Comparison of ENCODE assay signal across 27 cellular contexts in genomic region chr9:109729513-109729912, GRCh38. TPM values are rescaled to one million over a fixed set of nuclear protein-coding genes. Genes with fewer than 3 reads are reported as not detected.
"Had no signal": no experiment of that assay in that cellular context is flagged by ENCODE, and none has a peak within 500 bp of the region (broad histone marks: within the 10 kb centered on the region; RNA-seq: fewer than 3 reads in every experiment).

No MANE protein-coding gene starts in this region.

- H3K4me1 ChIP-seq: neural progenitor cell, parathyroid adenoma, psoas muscle, sigmoid colon, stomach, testis, uterus had no signal

- H3K4me1 Mint-ChIP-seq: natural killer cell; neural progenitor cell; stimulated activated effector memory CD8-positive, alpha-beta T cell treated with anti-CD3 and anti-CD28 coated beads, Interleukin-12 subunit alpha, Interleukin-12 subunit beta, amount 100 ng/mL, for 72 hours; stimulated activated naive B cell treated with anti-CD40 and anti-IgM and Interleukin-4, amounts not matched to agents 10 μg/mL and 1 μg/mL and 100 μg/mL, for 72 hours had no signal

- H3K4me3 ChIP-seq: neural progenitor cell, ovary, psoas muscle, right lobe of liver, sigmoid colon, stomach, testis, tibial artery, transverse colon, upper lobe of right lung, uterus had no signal

- H3K36me3 ChIP-seq: neural progenitor cell, ovary, right lobe of liver, sigmoid colon, stomach, tibial artery, transverse colon, upper lobe of right lung, uterus had no signal

- H3K4me3 Mint-ChIP-seq: natural killer cell; nephron; neural progenitor cell; stimulated activated effector memory CD8-positive, alpha-beta T cell treated with anti-CD3 and anti-CD28 coated beads, Interleukin-12 subunit alpha, Interleukin-12 subunit beta, amount 100 ng/mL, for 72 hours; stimulated activated naive B cell treated with anti-CD40 and anti-IgM and Interleukin-4, amounts not matched to agents 10 μg/mL and 1 μg/mL and 100 μg/mL, for 72 hours; stimulated activated naive CD8-positive, alpha-beta T cell treated with anti-CD3 and anti-CD28 coated beads, Interleukin-15, Interleukin-2, amounts not matched to agents 100 ng/mL and 50 ng/mL, for 24 hours; type B pancreatic cell had no signal

- H2AFZ ChIP-seq: neural progenitor cell, parathyroid adenoma had no signal

- H3K27ac Mint-ChIP-seq: natural killer cell; neural progenitor cell; progenitor cell of endocrine pancreas; stimulated activated effector memory CD8-positive, alpha-beta T cell treated with anti-CD3 and anti-CD28 coated beads, Interleukin-12 subunit alpha, Interleukin-12 subunit beta, amount 100 ng/mL, for 72 hours; stimulated activated naive B cell treated with anti-CD40 and anti-IgM and Interleukin-4, amounts not matched to agents 10 μg/mL and 1 μg/mL and 100 μg/mL, for 72 hours; stimulated activated naive CD8-positive, alpha-beta T cell treated with anti-CD3 and anti-CD28 coated beads, Interleukin-15, Interleukin-2, amounts not matched to agents 100 ng/mL and 50 ng/mL, for 24 hours; type B pancreatic cell had no signal

- H3K79me2 ChIP-seq: parathyroid adenoma had no signal

- H3K9ac ChIP-seq: neural progenitor cell, parathyroid adenoma had no signal

- H3K27ac ChIP-seq: neural progenitor cell, ovary, parathyroid adenoma, psoas muscle, right lobe of liver, sigmoid colon, stomach, testis, tibial artery, transverse colon, upper lobe of right lung, uterus had no signal

- H3K36me3 Mint-ChIP-seq: natural killer cell; neural progenitor cell; stimulated activated effector memory CD8-positive, alpha-beta T cell treated with anti-CD3 and anti-CD28 coated beads, Interleukin-12 subunit alpha, Interleukin-12 subunit beta, amount 100 ng/mL, for 72 hours; stimulated activated naive B cell treated with anti-CD40 and anti-IgM and Interleukin-4, amounts not matched to agents 10 μg/mL and 1 μg/mL and 100 μg/mL, for 72 hours; type B pancreatic cell had no signal

- H3K9me3 ChIP-seq: ovary, psoas muscle, right lobe of liver, sigmoid colon, stomach, testis, tibial artery, transverse colon, upper lobe of right lung, uterus had no signal

- H3K27me3 Mint-ChIP-seq: stimulated activated naive CD8-positive, alpha-beta T cell treated with anti-CD3 and anti-CD28 coated beads, Interleukin-15, Interleukin-2, amounts not matched to agents 100 ng/mL and 50 ng/mL, for 24 hours had no signal

- H3K4me2 ChIP-seq: neural progenitor cell had no signal

- ATAC-seq: natural killer cell; psoas muscle; right cardiac atrium; stimulated activated effector memory CD8-positive, alpha-beta T cell treated with anti-CD3 and anti-CD28 coated beads, Interleukin-12 subunit alpha, Interleukin-12 subunit beta, amount 100 ng/mL, for 72 hours; stimulated activated naive B cell treated with anti-CD40 and anti-IgM and Interleukin-4, amounts not matched to agents 10 μg/mL and 1 μg/mL and 100 μg/mL, for 72 hours had no signal

- H3K9me3 Mint-ChIP-seq: nephron; neural progenitor cell; stimulated activated naive CD8-positive, alpha-beta T cell treated with anti-CD3 and anti-CD28 coated beads, Interleukin-15, Interleukin-2, amounts not matched to agents 100 ng/mL and 50 ng/mL, for 24 hours had no signal

- H3K27me3 ChIP-seq: neural progenitor cell, ovary, right lobe of liver, sigmoid colon, stomach, testis, tibial artery, transverse colon, upper lobe of right lung, uterus had no signal

- DNase-seq: natural killer cell; occipital lobe; ovary; posterior cingulate gyrus; psoas muscle; right cardiac atrium; sigmoid colon; stimulated activated CD4-positive, alpha-beta T cell treated with anti-CD3 and anti-CD28 coated beads, Interleukin-15, amount 100 ng/mL, for 24 hours; stimulated activated CD4-positive, alpha-beta T cell treated with anti-CD3 and anti-CD28 coated beads, Interleukin-2, amount 100 ng/mL, for 24 hours; stimulated activated CD4-positive, alpha-beta T cell treated with anti-CD3 and anti-CD28 coated beads, Interleukin-2, amount 100 ng/mL, for 48 hours; stimulated activated CD4-positive, alpha-beta T cell treated with anti-CD3 and anti-CD28 coated beads, Interleukin-4, amount 100 ng/mL, for 24 hours; stimulated activated naive B cell treated with anti-CD40 and anti-IgM and Interleukin-4, amounts not matched to agents 10 μg/mL and 1 μg/mL and 100 μg/mL, for 72 hours; stimulated activated naive CD4-positive, alpha-beta T cell treated with Interleukin-2 at 50 U/mL for 16 hours; stomach; testis; tibial artery; upper lobe of right lung; uterus had no signal

RNA-seq across cellular contexts. Expression of gene PALM2AKAP2, which starts 50.5 kb away (rescaled TPM):
- total RNA-seq: natural killer cell had no signal
